In genomic region chr20:46688151-46689081, GRCh38 we compare ENCODE assay signal across 8 cellular contexts. TPM values are rescaled to one million over a fixed set of nuclear protein-coding genes. Genes with fewer than 3 reads are reported as not detected.
DNase-seq lines count a peak whose midpoint lies in the region; ATAC-seq and TF ChIP-seq lines count a peak whose summit lies in the region.

No MANE protein-coding gene starts in this region.

- peak overlapping the region; percentile 89 for H3K4me3 ChIP-seq in PC-3 (ENCODE audit: low read length)

- TSS peak; percentile 37 for BruUV-seq in PC-3 (replicated peaks; lab: Mats Ljungman, UMichigan)

- TF ChIP-seq CTCF in PC-3 (conservative IDR thresholded peaks at IDR 0.05; ENCODE audit: low read depth, low read length) = no peak
- no peak for TF ChIP-seq CTCF in nephron (IDR thresholded peaks at IDR 0.05; ENCODE audit: unreplicated experiment in 3 of 3)

- H3K36me3 Mint-ChIP-seq in T-helper 2 cell treated with Interferon-gamma antibody and Interleukin-4, amounts not matched to agents 5 μg/mL and 100 μg/mL, for 36 hours (ENCODE audit: low read depth) = peaks cover 25% of the 10 kb centered on the region
- H3K36me3 Mint-ChIP-seq in effector memory CD8-positive, alpha-beta T cell (ENCODE audit: insufficient read depth) = peaks cover 23% of the 10 kb centered on the region
- peaks cover 23% of the 10 kb centered on the region for H3K36me3 Mint-ChIP-seq in nephron (ENCODE audit: low read depth)

- peak overlapping the region; percentile 90 for H3K4me2 ChIP-seq in PC-3 (ENCODE audit: low read length)

- H2AFZ ChIP-seq in PC-3 (ENCODE audit: low read length) = peak overlapping the region; percentile 77

- DNase-seq in T-helper 2 cell treated with Interferon-gamma antibody and Interleukin-4, amounts not matched to agents 5 μg/mL and 100 μg/mL, for 36 hours (ENCODE audit: low spot score) = no peak
- DNase-seq in T-helper 2 cell (no peak), PC-3 (peak; percentile 34), G401 (ENCODE audit: low spot score) (no peak)
- DNase-seq in effector memory CD8-positive, alpha-beta T cell = no peak

- H3K27ac ChIP-seq in PC-3 (ENCODE audit: low read length) = peak overlapping the region; percentile 77

- no peaks in the 10 kb centered on the region for H3K27me3 Mint-ChIP-seq in T-helper 2 cell treated with Interferon-gamma antibody and Interleukin-4, amounts not matched to agents 5 μg/mL and 100 μg/mL, for 36 hours (ENCODE audit: low read depth)
- no peaks in the 10 kb centered on the region for H3K27me3 Mint-ChIP-seq in effector memory CD8-positive, alpha-beta T cell
- H3K27me3 Mint-ChIP-seq in nephron (ENCODE audit: low read depth) = no peaks in the 10 kb centered on the region

- POLR2A ChIA-PET in PC-3 (lab: Charles Lee; ENCODE audit: unreplicated experiment) = interaction anchor here (0.6 to 0.7 kb wide), 3 partner anchors 109 to 1237 kb away, joined by 3 to 5 read pairs (median 3); no protein-coding TSS in a partner anchor

- H3K4me3 Mint-ChIP-seq in T-helper 2 cell treated with Interferon-gamma antibody and Interleukin-4, amounts not matched to agents 5 μg/mL and 100 μg/mL, for 36 hours = peak overlapping the region; percentile 89
- peak overlapping the region; percentile 90 to 93 for H3K4me3 Mint-ChIP-seq in effector memory CD8-positive, alpha-beta T cell
- H3K4me3 Mint-ChIP-seq in nephron = peak overlapping the region; percentile 83 to 89 (median 87)

- in situ Hi-C loops in G401 (cut with HindIII; ENCODE audit: low sequenced_read_pairs) = no loop called here

- H3K36me3 ChIP-seq in PC-3 (ENCODE audit: low read depth, low read length) = peaks cover 18% of the 10 kb centered on the region

- peak overlapping the region; percentile 94 for H3K9ac ChIP-seq in PC-3 (ENCODE audit: low read length)

- H3K9me3 ChIP-seq in PC-3 (ENCODE audit: low read length) = no peaks in the 10 kb centered on the region

- no peaks in the 10 kb centered on the region for H3K9me3 Mint-ChIP-seq in T-helper 2 cell treated with Interferon-gamma antibody and Interleukin-4, amounts not matched to agents 5 μg/mL and 100 μg/mL, for 36 hours
- H3K9me3 Mint-ChIP-seq in effector memory CD8-positive, alpha-beta T cell = no peaks in the 10 kb centered on the region
- no peaks in the 10 kb centered on the region for H3K9me3 Mint-ChIP-seq in nephron

- H3K27ac Mint-ChIP-seq in T-helper 2 cell treated with Interferon-gamma antibody and Interleukin-4, amounts not matched to agents 5 μg/mL and 100 μg/mL, for 36 hours = peak overlapping the region; percentile 83
- H3K27ac Mint-ChIP-seq in effector memory CD8-positive, alpha-beta T cell = peak overlapping the region; percentile 87 to 95
- peak overlapping the region; percentile 68 to 97 (median 96) for H3K27ac Mint-ChIP-seq in nephron

- H3K79me2 ChIP-seq in PC-3 (ENCODE audit: low read length) = peaks cover 46% of the 10 kb centered on the region

- no peaks in the 10 kb centered on the region for H3F3A ChIP-seq in PC-3 (ENCODE audit: low read length, unreplicated experiment)

- intact Hi-C loops in PC-3 (cut with micrococcal nuclease) = no loop called here

- peaks cover 18% of the 10 kb centered on the region for H3K4me1 ChIP-seq in PC-3 (ENCODE audit: insufficient read depth, low read length)

- H3K4me1 Mint-ChIP-seq in T-helper 2 cell treated with Interferon-gamma antibody and Interleukin-4, amounts not matched to agents 5 μg/mL and 100 μg/mL, for 36 hours (ENCODE audit: low read depth) = peaks cover 34% of the 10 kb centered on the region
- peaks cover 39 to 50% of the 10 kb centered on the region in 2 donors for H3K4me1 Mint-ChIP-seq in effector memory CD8-positive, alpha-beta T cell (ENCODE audit: low read depth in 2 of 2)
- peaks cover 21% of the 10 kb centered on the region for H3K4me1 Mint-ChIP-seq in nephron

- CTCF ChIA-PET in PC-3 (lab: Charles Lee) = no interaction called here

- ATAC-seq in PC-3 = no peak
- ATAC-seq in effector memory CD8-positive, alpha-beta T cell (replicated peaks) = no peak
- ATAC-seq in GM19397 (IDR thresholded peaks at IDR 0.05; ENCODE audit: unreplicated experiment) = no peak
- no peak for ATAC-seq in HG03457 (IDR thresholded peaks at IDR 0.05; ENCODE audit: unreplicated experiment)

- H3K9me2 ChIP-seq in PC-3 (replicated peaks; ENCODE audit: low read length) = no peaks in the 10 kb centered on the region

- H4K20me1 ChIP-seq in PC-3 (ENCODE audit: low read length) = peaks cover 21% of the 10 kb centered on the region

- H3K27me3 ChIP-seq in PC-3 (ENCODE audit: low read length) = no peaks in the 10 kb centered on the region

RNA-seq across cellular contexts. Expression of gene TP53RK, which starts 0.8 kb away (rescaled TPM):
- total RNA-seq in PC-3 (2014; rRNA removed) = 41.4 and 48.1 TPM in 2 replicates
- 24.4 and 25.2 TPM in 2 replicates for total RNA-seq in G401 (2014; rRNA removed; shearing (Covaris generic))

RNA-seq across cellular contexts. Expression of gene SLC2A10, which starts 21.0 kb away (rescaled TPM):
- 9.6 and 10.8 TPM in 2 replicates for total RNA-seq in PC-3 (2014; rRNA removed)
- 2.4 and 3.4 TPM in 2 replicates for total RNA-seq in G401 (2014; rRNA removed; shearing (Covaris generic))

RNA-seq across cellular contexts. Expression of gene SLC13A3, which starts 37.2 kb away (rescaled TPM):
- total RNA-seq in PC-3 (2014; rRNA removed) = not detected in 2 replicates
- not detected in 2 replicates for total RNA-seq in G401 (2014; rRNA removed; shearing (Covaris generic))
